Comparison of ENCODE assay signal across 8 cellular contexts in the genomic region with DNA sequence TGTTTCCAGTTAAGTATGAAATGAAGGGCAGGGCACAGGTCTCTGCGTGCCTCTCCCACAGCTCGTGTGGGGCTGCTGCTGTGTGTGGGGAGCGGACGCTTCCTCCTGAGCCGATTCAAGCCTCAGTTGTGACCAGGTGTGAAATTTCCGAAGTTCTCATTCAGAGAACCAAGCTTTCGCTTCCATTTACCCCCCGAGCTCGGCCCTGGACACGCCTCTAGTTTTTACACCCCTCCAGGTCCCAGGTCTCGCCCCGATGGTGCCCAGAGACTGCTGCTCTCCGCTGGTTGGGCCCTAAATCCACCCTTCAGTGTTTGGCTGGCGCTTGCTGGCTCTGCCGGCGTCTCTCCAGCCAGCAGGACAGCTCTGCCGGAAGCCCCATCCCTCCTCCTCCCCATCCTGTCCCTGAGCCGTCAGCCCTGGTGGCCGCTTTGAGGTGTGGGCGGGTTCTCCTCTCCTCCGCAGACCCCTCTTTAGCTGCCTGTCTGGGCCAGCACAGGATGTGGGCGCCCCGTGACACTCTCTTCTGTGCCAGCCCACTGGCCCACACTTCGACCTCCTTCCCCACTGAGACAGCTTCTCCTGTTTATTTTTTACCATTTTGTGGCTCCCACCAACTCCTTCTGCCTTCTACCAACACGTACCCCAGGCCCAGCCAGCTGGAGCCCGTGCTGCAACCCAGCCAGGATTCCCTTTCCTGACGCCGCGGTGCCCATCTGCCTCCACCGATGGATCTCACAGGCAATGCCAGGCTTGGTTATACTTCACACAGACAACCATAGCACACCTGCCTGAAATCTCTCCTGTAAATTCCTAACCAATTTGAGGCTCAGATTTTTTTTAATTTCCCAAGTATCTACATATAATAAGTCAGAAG.
DNase-seq lines count a peak whose midpoint lies in the region; ATAC-seq and TF ChIP-seq lines count a peak whose summit lies in the region.

No MANE protein-coding gene starts in this region.

- H3K27ac ChIP-seq in upper lobe of right lung: peak overlapping the region; percentile 13

- H3K9me3 Mint-ChIP-seq in memory B cell: peaks cover 8% of the 10 kb centered on the region

- intact Hi-C loops in upper lobe of right lung (cut with DNase I): no loop called here

- peaks cover 10% of the 10 kb centered on the region for H3K27me3 Mint-ChIP-seq in memory B cell

- peak; percentile 8 for DNase-seq in CD1c-positive myeloid dendritic cell (ENCODE audit: extremely low spot score)
- DNase-seq in activated T-cell treated with anti-CD3 and anti-CD28 coated beads for 24 hours (ENCODE audit: low read depth): peak; percentile 26
- no peak for DNase-seq in memory B cell (ENCODE audit: low spot score in 2 of 2)
- DNase-seq in upper lobe of right lung: no peak
- no peak for DNase-seq in glomerular visceral epithelial cell (ENCODE audit: extremely low spot score)
- DNase-seq in hippocampal formation (lab: John Stamatoyannopoulos, UW): no peak

- H3K4me1 ChIP-seq in upper lobe of right lung: peaks cover 27% of the 10 kb centered on the region

- H3K27me3 ChIP-seq in upper lobe of right lung: peaks cover 3% of the 10 kb centered on the region

- no peaks in the 10 kb centered on the region for H3K9me3 ChIP-seq in upper lobe of right lung

- no peak overlapping the region for H3K27ac Mint-ChIP-seq in memory B cell

- TF ChIP-seq POLR2A in GM18505 (IDR thresholded peaks at IDR 0.05; ENCODE audit: borderline replicate concordance, extremely low read depth, insufficient read depth, insufficient read length): no peak

- ATAC-seq in HG02885 (IDR thresholded peaks at IDR 0.05; ENCODE audit: poor library complexity, unreplicated experiment): peak; percentile 58
- peak; percentile 50 for ATAC-seq in memory B cell (ENCODE audit: low read depth)
- peak; percentile 54 for ATAC-seq in upper lobe of right lung
- ATAC-seq in GM18505 (IDR thresholded peaks at IDR 0.05; ENCODE audit: unreplicated experiment): no peak

- no peaks in the 10 kb centered on the region for H3K36me3 ChIP-seq in upper lobe of right lung

- H3K36me3 Mint-ChIP-seq in memory B cell: peaks cover 6% of the 10 kb centered on the region

- H3K4me3 ChIP-seq in upper lobe of right lung: no peak overlapping the region

- peaks cover 15% of the 10 kb centered on the region for H3K4me1 Mint-ChIP-seq in memory B cell

- TF ChIP-seq CTCF in upper lobe of right lung (IDR thresholded peaks at IDR 0.05): no peak

- H3K4me3 Mint-ChIP-seq in memory B cell: peak overlapping the region; percentile 59

Comparison
In these comparisons a context has a peak if more than half of its experiments do, and no peak if none do; other contexts are left out.
1. DNase-seq: peak in CD1c-positive myeloid dendritic cell (single experiment) and activated T-cell treated with anti-CD3 and anti-CD28 coated beads for 24 hours (single experiment); none in memory B cell (0 of 2), upper lobe of right lung (single experiment), glomerular visceral epithelial cell (single experiment) and hippocampal formation (0 of 2).